Comparison of ENCODE assay signal across 8 cellular contexts in the genomic region with DNA sequence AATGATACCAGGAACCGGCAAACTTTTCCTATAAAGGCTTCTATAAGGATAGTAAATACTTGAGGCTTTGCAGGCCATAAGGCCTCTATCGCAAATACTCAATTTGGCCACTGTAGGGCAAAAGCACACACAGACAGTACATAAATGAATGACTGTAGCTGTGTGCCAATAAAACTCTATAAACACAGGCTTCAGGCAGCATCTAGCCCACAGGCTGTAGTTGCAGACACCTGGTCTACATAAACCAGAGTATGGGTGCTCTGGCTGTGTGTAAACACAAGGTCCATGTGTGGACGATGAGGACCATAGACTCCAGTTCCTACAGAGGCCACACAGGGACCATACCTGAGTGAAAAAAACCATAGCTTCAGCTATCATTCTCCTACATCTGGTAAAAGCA. TPM values are rescaled to one million over a fixed set of nuclear protein-coding genes. Genes with fewer than 3 reads are reported as not detected.
DNase-seq lines count a peak whose midpoint lies in the region; ATAC-seq, FAIRE-seq and TF ChIP-seq lines count a peak whose summit lies in the region.

No MANE protein-coding gene starts in this region.

- H3K9me1 ChIP-seq in endothelial cell of umbilical vein (replicated peaks; ENCODE audit: control insufficient read depth, extremely low read depth, insufficient read depth, low read length): no peaks in the 10 kb centered on the region

- dilution Hi-C loops in endothelial cell of umbilical vein (cut with MboI; ENCODE audit: extremely low pct_ligation_motif_present, low sequenced_read_pairs): no loop called here

- no peaks in the 10 kb centered on the region for H3K9me3 ChIP-seq in endothelial cell of umbilical vein (replicated peaks; ENCODE audit: control insufficient read depth, insufficient read depth, low read length)
- H3K9me3 ChIP-seq in CD8-positive, alpha-beta memory T cell (ENCODE audit: low read length): no peaks in the 10 kb centered on the region

- H3K36me3 ChIP-seq in endothelial cell of umbilical vein (ENCODE audit: control insufficient read depth in 2 of 2, extremely low read depth in 1 of 2, insufficient read depth in 2 of 2, low read length in 2 of 2) (peaks cover 14 to 17% of the 10 kb centered on the region in 2 experiments), H7 (replicated peaks; ENCODE audit: control insufficient read depth, insufficient read depth, low read length) (peaks cover 4% of the 10 kb centered on the region)
- H3K36me3 ChIP-seq in CD8-positive, alpha-beta memory T cell (ENCODE audit: insufficient read depth, low read length): peaks cover 35% of the 10 kb centered on the region

- peak overlapping the region; percentile 74 to 87 for H3K27ac Mint-ChIP-seq in natural killer cell
- H3K27ac Mint-ChIP-seq in CD8-positive, alpha-beta memory T cell: peak overlapping the region in 4 of 8 donors; percentile 33 to 86 (median 42)

- H3K27me3 Mint-ChIP-seq in natural killer cell (ENCODE audit: low read depth in 2 of 2): no peaks in the 10 kb centered on the region
- no peaks in the 10 kb centered on the region for H3K27me3 Mint-ChIP-seq in CD8-positive, alpha-beta memory T cell

- H3K27me3 ChIP-seq in endothelial cell of umbilical vein (ENCODE audit: control insufficient read depth in 2 of 2, insufficient read depth in 2 of 2, low read length in 2 of 2) (no peaks in the 10 kb centered on the region), H7 (ENCODE audit: control insufficient read depth, insufficient read depth, low read length) (no peaks in the 10 kb centered on the region)
- H3K27me3 ChIP-seq in CD8-positive, alpha-beta memory T cell (ENCODE audit: insufficient read depth, low read length, poor library complexity, severe bottlenecking): no peaks in the 10 kb centered on the region

- FAIRE-seq in endothelial cell of umbilical vein (lab: Jason Lieb, UNC): peak; percentile 46

- no peak overlapping the region for H2AFZ ChIP-seq in endothelial cell of umbilical vein (ENCODE audit: low read depth, low read length)

- H3K9me3 Mint-ChIP-seq in natural killer cell: no peaks in the 10 kb centered on the region
- no peaks in the 10 kb centered on the region for H3K9me3 Mint-ChIP-seq in CD8-positive, alpha-beta memory T cell

- H3K79me2 ChIP-seq in endothelial cell of umbilical vein (ENCODE audit: control insufficient read depth, insufficient read depth, low read length): peaks cover 57% of the 10 kb centered on the region

- peaks cover 29 to 30% of the 10 kb centered on the region in 2 donors for H3K4me1 Mint-ChIP-seq in natural killer cell
- H3K4me1 Mint-ChIP-seq in CD8-positive, alpha-beta memory T cell: peaks cover 17 to 30% (median 28%) of the 10 kb centered on the region in 3 donors

- no peak overlapping the region for H3K4me2 ChIP-seq in endothelial cell of umbilical vein (ENCODE audit: insufficient read depth, low read length)

- TF ChIP-seq POLR2A in endothelial cell of umbilical vein (IDR thresholded peaks at IDR 0.05; ENCODE audit: low read depth, low read length): no peak

- CTCF ChIA-PET in endothelial cell of umbilical vein (lab: Charles Lee): interaction anchor here (0.5 to 8.3 kb wide), 25 partner anchors 11 to 317 kb away, joined by 3 to 139 read pairs (median 4); no protein-coding TSS in a partner anchor
- CTCF ChIA-PET in CD8-positive, alpha-beta memory T cell (lab: Charles Lee): interaction anchor here (0.7 to 2.5 kb wide), 3 partner anchors 13 to 1911 kb away, joined by 3 to 9 read pairs (median 3); no protein-coding TSS in a partner anchor

- no peak overlapping the region for H3K4me3 Mint-ChIP-seq in natural killer cell
- no peak overlapping the region for H3K4me3 Mint-ChIP-seq in CD8-positive, alpha-beta memory T cell

- BruUV-seq in endothelial cell of umbilical vein (replicated peaks; lab: Mats Ljungman, UMichigan): no TSS peak

- intact Hi-C loops in endothelial cell of umbilical vein (cut with micrococcal nuclease): loop anchor here (1.0 kb wide), 1 partner anchor 80 kb away; no protein-coding TSS in a partner anchor
- intact Hi-C loops in natural killer cell (cut with micrococcal nuclease): no loop called here

- H3K27ac ChIP-seq in C4-2B (peak overlapping the region; percentile 61), endothelial cell of umbilical vein (ENCODE audit: insufficient read depth, low read depth, low read length) (peak overlapping the region; percentile 19)
- H3K27ac ChIP-seq in CD8-positive, alpha-beta memory T cell (ENCODE audit: low read depth, low read length): no peak overlapping the region

- no peak for TF ChIP-seq CTCF in C4-2B (conservative IDR thresholded peaks at IDR 0.05)
- peak in 1 of 2 donors; percentile 5 for TF ChIP-seq CTCF in endothelial cell of umbilical vein (IDR thresholded peaks at IDR 0.05; ENCODE audit: extremely low read depth in 1 of 2, insufficient read depth in 1 of 2, low read depth in 1 of 2, low read length in 2 of 2)
- TF ChIP-seq CTCF in natural killer cell (IDR thresholded peaks at IDR 0.05): no peak

- peaks cover 5% of the 10 kb centered on the region for H3K36me3 Mint-ChIP-seq in natural killer cell
- peaks cover 0 to 70% (median 21%) of the 10 kb centered on the region in 3 donors for H3K36me3 Mint-ChIP-seq in CD8-positive, alpha-beta memory T cell

- DNase-seq in NCI-H146 (lab: John Stamatoyannopoulos, UW): peak; percentile 52
- DNase-seq in endothelial cell of umbilical vein (ENCODE audit: low read depth, low spot score): peak; percentile 57
- DNase-seq in natural killer cell: no peak
- no peak for DNase-seq in H7
- no peak for DNase-seq in NCI-H446 treated with DMSO at 0.1 percent for 48 hours (lab: John Stamatoyannopoulos, UW)
- no peak for DNase-seq in CD8-positive, alpha-beta memory T cell

- H3K9ac ChIP-seq in endothelial cell of umbilical vein (replicated peaks; ENCODE audit: extremely low read depth, insufficient read depth, low read length): no peak overlapping the region

- peaks cover 20% of the 10 kb centered on the region for H3K4me1 ChIP-seq in endothelial cell of umbilical vein (ENCODE audit: control insufficient read depth, extremely low read depth, insufficient read depth, low read length)
- H3K4me1 ChIP-seq in CD8-positive, alpha-beta memory T cell (ENCODE audit: insufficient read depth, low read length): peaks cover 4% of the 10 kb centered on the region

- ATAC-seq in natural killer cell (no peak), GM19395 (IDR thresholded peaks at IDR 0.05; ENCODE audit: unreplicated experiment) (no peak)

- no peaks in the 10 kb centered on the region for H4K20me1 ChIP-seq in endothelial cell of umbilical vein (replicated peaks; ENCODE audit: control insufficient read depth, extremely low read depth, insufficient read depth, low read length)

- POLR2A ChIA-PET in endothelial cell of umbilical vein (lab: Charles Lee): interaction anchor here (1.5 to 2.2 kb wide), 4 partner anchors 12 to 80 kb away, joined by 3 to 12 read pairs (median 4); no protein-coding TSS in a partner anchor
- POLR2A ChIA-PET in CD8-positive, alpha-beta memory T cell (lab: Charles Lee): no interaction called here

- H3K4me3 ChIP-seq in endothelial cell of umbilical vein (replicated peaks in 1 of 3; ENCODE audit: insufficient read depth in 1 of 3, low read depth in 1 of 3, low read length in 3 of 3) (no peak overlapping the region), H7 (ENCODE audit: insufficient read depth, low read depth, low read length) (no peak overlapping the region)
- H3K4me3 ChIP-seq in CD8-positive, alpha-beta memory T cell (ENCODE audit: low read length): no peak overlapping the region

TF ChIP-seq in endothelial cell of umbilical vein, 7 proteins besides CTCF, POLR2A, EP300 and RAD21:
- TF ChIP-seq FOS (IDR thresholded peaks at IDR 0.05; ENCODE audit: borderline replicate concordance, insufficient read depth, low read length) (no peak), MYC (IDR thresholded peaks at IDR 0.05; ENCODE audit: low read depth, low read length) (no peak), MAX (IDR thresholded peaks at IDR 0.05; ENCODE audit: insufficient read depth, insufficient read length) (no peak), JUN (IDR thresholded peaks at IDR 0.05; ENCODE audit: borderline replicate concordance, insufficient read depth, insufficient read length, low read depth) (no peak), POLR2AphosphoS5 (IDR thresholded peaks at IDR 0.05; ENCODE audit: insufficient read depth, low read depth, low read length) (no peak), EZH2 (IDR thresholded peaks at IDR 0.05; ENCODE audit: borderline replicate concordance, low read depth, low read length, severe bottlenecking) (no peak), GATA2 (IDR thresholded peaks at IDR 0.05; ENCODE audit: insufficient read depth, insufficient read length, low read depth, low read length) (no peak)

RNA-seq across cellular contexts. Expression of gene ZMYND8, which starts 52.2 kb away (rescaled TPM):
- total RNA-seq in endothelial cell of umbilical vein: 75.2 and 76.3 TPM in 2 replicates
- 26.4 and 30.6 TPM in 2 replicates for polyA plus RNA-seq in endothelial cell of umbilical vein
- polyA plus RNA-seq in endothelial cell of umbilical vein (2011; cell fraction: cytosol; rRNA removed): 31.6 and 33.3 TPM in 2 replicates
- polyA plus RNA-seq in endothelial cell of umbilical vein (2011; cell fraction: nucleus; rRNA removed): 107 and 122 TPM in 2 replicates
- 55.4 and 56.4 TPM in 2 replicates for polyA plus RNA-seq in endothelial cell of umbilical vein (2012)
- polyA minus RNA-seq in endothelial cell of umbilical vein: 47.8 and 61.9 TPM in 2 replicates
- 6.9 TPM for polyA minus RNA-seq in endothelial cell of umbilical vein (2011; cell fraction: cytosol; rRNA and poly(A)+ RNA removed)
- polyA minus RNA-seq in endothelial cell of umbilical vein (2011; cell fraction: nucleus; rRNA and poly(A)+ RNA removed): 82.0 and 106 TPM in 2 replicates
- total RNA-seq in natural killer cell: 10 to 100 TPM; 57.6 to 72.6 (median 69.8) TPM
- total RNA-seq in H7 (2014; rRNA removed; shearing (Covaris generic)): 28.1 and 36.2 TPM in 2 replicates
- total RNA-seq in CD8-positive, alpha-beta memory T cell: 10 to 100 TPM; 25.8 to 30.7 TPM
- 20.9 TPM for polyA plus RNA-seq in CD8-positive, alpha-beta memory T cell

Comparison
In these comparisons a context has a peak if more than half of its experiments do, and no peak if none do; other contexts are left out.
1. DNase-seq: peak in NCI-H146 (single experiment) and endothelial cell of umbilical vein (single experiment); none in natural killer cell (single experiment), H7 (single experiment), NCI-H446 treated with DMSO at 0.1 percent for 48 hours (single experiment) and CD8-positive, alpha-beta memory T cell (0 of 5).